22 cellular contexts compared by ENCODE assay signal in the genomic region with DNA sequence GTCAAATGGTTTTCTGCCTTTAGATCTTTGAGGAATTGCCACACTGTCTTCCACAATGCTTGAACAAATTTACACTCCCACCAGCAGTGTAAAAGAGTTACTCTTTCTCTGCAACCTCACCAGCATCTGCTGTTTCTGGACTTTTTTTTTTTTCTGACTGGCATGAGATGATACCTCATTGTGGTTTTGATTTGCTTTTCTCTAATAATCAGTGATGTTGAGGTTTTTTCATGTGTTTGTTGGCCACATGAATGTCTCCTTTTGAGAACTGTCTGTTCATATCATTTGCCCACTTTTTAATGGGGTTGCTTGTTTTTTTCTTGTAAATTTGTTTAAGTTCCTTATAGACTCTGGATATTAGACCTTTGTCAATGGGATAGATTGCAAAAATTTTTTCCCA.
"Had no signal": no experiment of that assay in that cellular context is flagged by ENCODE, and none has a peak within 500 bp of the region (broad histone marks: within the 10 kb centered on the region; RNA-seq: fewer than 3 reads in every experiment).

No MANE protein-coding gene starts in this region.

- H3K27me3 ChIP-seq: gastrocnemius medialis, stomach, thyroid gland had no signal

- H3K4me1 Mint-ChIP-seq: endodermal cell, memory B cell had no signal

- H2AFZ ChIP-seq: parathyroid adenoma had no signal

- H3K9me3 ChIP-seq: gastrocnemius medialis, stomach, thyroid gland had no signal

- DNase-seq: effector CD8-positive, alpha-beta T cell; endodermal cell; foreskin fibroblast; gastrocnemius medialis; head of caudate nucleus; kidney; natural killer cell; stimulated activated CD4-positive, alpha-beta T cell treated with anti-CD3 and anti-CD28 coated beads, Interleukin-2, amount 100 ng/mL, for 24 hours; stimulated activated CD4-positive, alpha-beta T cell treated with anti-CD3 and anti-CD28 coated beads, Interleukin-4, amount 100 ng/mL, for 24 hours; stimulated activated naive CD4-positive, alpha-beta T cell treated with Interleukin-2 at 50 U/mL for 16 hours; stomach; thyroid gland had no signal

- H3K4me1 ChIP-seq: parathyroid adenoma had no signal

- H3K9ac ChIP-seq: parathyroid adenoma had no signal

- H3K9me3 Mint-ChIP-seq: dendritic cell treated with granulocyte-macrophage colony-stimulating factor and Interleukin-4, amounts not matched to agents 40 ng/mL and 50 ng/mL, for 4 days; endodermal cell; memory B cell; natural killer cell; stimulated activated effector memory CD8-positive, alpha-beta T cell treated with anti-CD3 and anti-CD28 coated beads, Interleukin-12 subunit alpha, Interleukin-12 subunit beta, amount 100 ng/mL, for 72 hours; type B pancreatic cell had no signal

- H3K36me3 ChIP-seq: gastrocnemius medialis, stomach, thyroid gland had no signal

- H3K79me2 ChIP-seq: parathyroid adenoma had no signal

- H3K36me3 Mint-ChIP-seq: memory B cell; natural killer cell; stimulated activated effector memory CD8-positive, alpha-beta T cell treated with anti-CD3 and anti-CD28 coated beads, Interleukin-12 subunit alpha, Interleukin-12 subunit beta, amount 100 ng/mL, for 72 hours; type B pancreatic cell had no signal

- H3K4me3 ChIP-seq: gastrocnemius medialis, lung, stomach, thyroid gland had no signal

- H3K4me3 Mint-ChIP-seq: dendritic cell treated with granulocyte-macrophage colony-stimulating factor and Interleukin-4, amounts not matched to agents 40 ng/mL and 50 ng/mL, for 4 days; endodermal cell; memory B cell; natural killer cell; stimulated activated effector memory CD8-positive, alpha-beta T cell treated with anti-CD3 and anti-CD28 coated beads, Interleukin-12 subunit alpha, Interleukin-12 subunit beta, amount 100 ng/mL, for 72 hours; type B pancreatic cell had no signal

- H3K27me3 Mint-ChIP-seq: dendritic cell treated with granulocyte-macrophage colony-stimulating factor and Interleukin-4, amounts not matched to agents 40 ng/mL and 50 ng/mL, for 4 days; memory B cell; progenitor cell of endocrine pancreas; type B pancreatic cell had no signal

- ATAC-seq: esophagus mucosa; gastrocnemius medialis; left lobe of liver; natural killer cell; sciatic nerve; stimulated activated effector memory CD8-positive, alpha-beta T cell treated with anti-CD3 and anti-CD28 coated beads, Interleukin-12 subunit alpha, Interleukin-12 subunit beta, amount 100 ng/mL, for 72 hours had no signal

- H3K27ac ChIP-seq: gastrocnemius medialis, parathyroid adenoma, stomach, thyroid gland had no signal

- H3K27ac Mint-ChIP-seq: dendritic cell treated with granulocyte-macrophage colony-stimulating factor and Interleukin-4, amounts not matched to agents 40 ng/mL and 50 ng/mL, for 4 days; endodermal cell; memory B cell; natural killer cell; progenitor cell of endocrine pancreas; stimulated activated effector memory CD8-positive, alpha-beta T cell treated with anti-CD3 and anti-CD28 coated beads, Interleukin-12 subunit alpha, Interleukin-12 subunit beta, amount 100 ng/mL, for 72 hours; type B pancreatic cell had no signal

- FAIRE-seq: kidney had no signal
